25 cellular contexts compared by ENCODE assay signal in genomic region chr16:27528294-27528693, GRCh38.
"Had no signal": no experiment of that assay in that cellular context is flagged by ENCODE, and none has a peak within 500 bp of the region (broad histone marks: within the 10 kb centered on the region; RNA-seq: fewer than 3 reads in every experiment).

No MANE protein-coding gene starts in this region.

- H3K27ac ChIP-seq: ascending aorta, body of pancreas, Peyer's patch, RWPE1, SJSA1 had no signal

- H3K4me1 ChIP-seq: ascending aorta, body of pancreas, Peyer's patch had no signal

- H3K27me3 Mint-ChIP-seq: activated B cell treated with CpG ODN at 0.5 μM for 24 hours; activated CD4-positive, alpha-beta memory T cell treated with anti-CD3 and anti-CD28 coated beads for 36 hours; activated CD4-positive, alpha-beta T cell treated with anti-CD3 and anti-CD28 coated beads, Interleukin-2, amount 10 ng/mL, durations not matched to agents 24 days and 14 days; activated naive CD8-positive, alpha-beta T cell treated with anti-CD3 and anti-CD28 coated beads, Interleukin-2, amount 50 U/mL, for 24 hours had no signal

- H3K4me3 Mint-ChIP-seq: activated B cell treated with CpG ODN at 0.5 μM for 24 hours; activated CD4-positive, alpha-beta memory T cell treated with anti-CD3 and anti-CD28 coated beads for 36 hours; activated CD4-positive, alpha-beta T cell treated with anti-CD3 and anti-CD28 coated beads, Interleukin-2, amount 10 ng/mL, durations not matched to agents 24 days and 14 days; activated naive CD8-positive, alpha-beta T cell treated with anti-CD3 and anti-CD28 coated beads, Interleukin-2, amount 50 U/mL, for 24 hours; activated T-cell treated with anti-CD3 and anti-CD28 coated beads, Interleukin-2, amount 50 U/mL, for 72 hours; T-helper 1 cell treated with Interleukin-12 subunit alpha and Interleukin-12 subunit beta and Interleukin-4 antibody, amounts not matched to agents 30 μg/mL and 1 μg/mL, for 36 hours had no signal

- H3K9me3 Mint-ChIP-seq: activated B cell treated with CpG ODN at 0.5 μM for 24 hours; activated CD4-positive, alpha-beta memory T cell treated with anti-CD3 and anti-CD28 coated beads for 36 hours; activated CD4-positive, alpha-beta T cell treated with anti-CD3 and anti-CD28 coated beads, Interleukin-2, amount 10 ng/mL, durations not matched to agents 24 days and 14 days; activated naive CD4-positive, alpha-beta T cell treated with anti-CD3 and anti-CD28 coated beads, Interleukin-2, amount 50 U/mL, for 72 hours; activated naive CD8-positive, alpha-beta T cell treated with anti-CD3 and anti-CD28 coated beads, Interleukin-2, amount 50 U/mL, for 24 hours; activated T-cell treated with anti-CD3 and anti-CD28 coated beads, Interleukin-2, amount 50 U/mL, for 72 hours; T-helper 1 cell treated with Interleukin-12 subunit alpha and Interleukin-12 subunit beta and Interleukin-4 antibody, amounts not matched to agents 30 μg/mL and 1 μg/mL, for 36 hours had no signal

- DNase-seq: activated B cell treated with CpG ODN at 0.5 μM for 24 hours; activated CD4-positive, alpha-beta memory T cell treated with anti-CD3 and anti-CD28 coated beads for 36 hours; activated CD4-positive, alpha-beta T cell treated with anti-CD3 and anti-CD28 coated beads for 1 hour; activated CD4-positive, alpha-beta T cell treated with anti-CD3 and anti-CD28 coated beads, Interleukin-2, amount 10 ng/mL, durations not matched to agents 24 days and 14 days; activated CD8-positive, alpha-beta memory T cell treated with anti-CD3 and anti-CD28 coated beads for 24 hours; activated naive CD8-positive, alpha-beta T cell treated with anti-CD3 and anti-CD28 coated beads, Interleukin-2, amount 50 U/mL, for 24 hours; activated T-cell treated with anti-CD3 and anti-CD28 coated beads, Interleukin-2, amount 50 U/mL, for 72 hours; amniotic stem cell; body of pancreas; caudate nucleus; Karpas-422; NCI-H1048; NCI-H146; NCI-H187 treated with DMSO at 0.1 percent for 48 hours; NCI-H2081 treated with DMSO at 0.1 percent for 48 hours; NCI-H446; Peyer's patch; SHP77; T-helper 9 cell had no signal

- H3K27ac Mint-ChIP-seq: activated B cell treated with CpG ODN at 0.5 μM for 24 hours; activated CD4-positive, alpha-beta memory T cell treated with anti-CD3 and anti-CD28 coated beads for 36 hours; activated CD4-positive, alpha-beta T cell treated with anti-CD3 and anti-CD28 coated beads, Interleukin-2, amount 10 ng/mL, durations not matched to agents 24 days and 14 days; activated naive CD8-positive, alpha-beta T cell treated with anti-CD3 and anti-CD28 coated beads, Interleukin-2, amount 50 U/mL, for 24 hours; activated T-cell treated with anti-CD3 and anti-CD28 coated beads, Interleukin-2, amount 50 U/mL, for 72 hours; T-helper 1 cell treated with Interleukin-12 subunit alpha and Interleukin-12 subunit beta and Interleukin-4 antibody, amounts not matched to agents 30 μg/mL and 1 μg/mL, for 36 hours had no signal

- H3K9me3 ChIP-seq: Peyer's patch, SJSA1 had no signal

- H3K4me3 ChIP-seq: ascending aorta, body of pancreas, K562, Peyer's patch, SJSA1 had no signal

- ATAC-seq: activated naive CD4-positive, alpha-beta T cell treated with anti-CD3 and anti-CD28 coated beads, Interleukin-2, amount 50 U/mL, for 72 hours; activated naive CD8-positive, alpha-beta T cell treated with anti-CD3 and anti-CD28 coated beads, Interleukin-2, amount 50 U/mL, for 24 hours; activated T-cell treated with anti-CD3 and anti-CD28 coated beads, Interleukin-2, amount 50 U/mL, for 72 hours; body of pancreas; K562 had no signal

- H3K27me3 ChIP-seq: ascending aorta, body of pancreas, Peyer's patch, SJSA1 had no signal

- H3K4me1 Mint-ChIP-seq: activated B cell treated with CpG ODN at 0.5 μM for 24 hours had no signal
